8 cellular contexts compared by ENCODE assay signal in the genomic region with DNA sequence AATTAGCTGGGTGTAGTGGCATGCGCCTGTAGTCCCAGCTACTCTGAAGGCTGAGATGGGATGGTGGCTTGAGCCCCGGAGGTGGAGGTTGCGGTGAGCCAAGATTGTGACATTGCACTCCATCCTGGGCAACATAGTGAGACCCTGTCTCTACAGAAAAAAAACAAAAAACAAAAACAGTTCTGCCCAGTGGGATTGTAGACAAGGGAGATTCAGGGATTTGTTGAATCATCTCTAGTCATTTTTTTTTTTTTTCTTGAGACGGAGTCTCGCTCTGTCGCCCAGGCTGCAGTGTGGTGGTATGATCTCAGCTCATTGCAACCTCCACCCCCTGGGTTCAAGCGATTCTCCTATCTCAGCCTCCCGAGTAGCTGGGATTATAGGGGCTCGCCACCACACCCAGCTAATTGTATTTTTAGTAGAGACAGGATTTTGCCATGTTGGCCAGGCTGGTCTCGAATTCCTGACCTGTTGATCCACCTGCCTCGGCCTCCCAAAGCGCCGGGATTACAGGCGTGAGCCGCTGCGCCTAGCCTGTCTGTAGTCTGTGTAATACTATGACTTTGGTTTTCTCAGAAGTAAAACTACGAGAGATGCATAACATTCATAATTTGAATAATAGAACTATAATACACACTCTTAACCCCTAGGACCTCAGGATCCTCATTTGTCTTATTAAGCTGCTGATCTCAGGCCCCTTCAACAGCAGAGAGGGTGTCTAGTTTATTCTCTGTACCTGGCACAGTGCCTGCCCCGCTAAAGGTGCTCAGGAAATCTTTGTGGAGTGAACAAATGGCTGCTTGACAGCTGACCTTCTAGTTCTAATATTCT. TPM values are rescaled to one million over a fixed set of nuclear protein-coding genes. Genes with fewer than 3 reads are reported as not detected.
DNase-seq lines count a peak whose midpoint lies in the region; ATAC-seq and TF ChIP-seq lines count a peak whose summit lies in the region.

No MANE protein-coding gene starts in this region.

- peak overlapping the region; percentile 98 for H3K14ac ChIP-seq in IMR-90 (replicated peaks; ENCODE audit: low read depth, low read length)

- H2BK5ac ChIP-seq in IMR-90 (ENCODE audit: low read depth, low read length, poor library complexity, severe bottlenecking) = peak overlapping the region; percentile 77

- H3K36me3 ChIP-seq in IMR-90 (ENCODE audit: control insufficient read depth, insufficient read depth, low read length) = 0 out of 2 replicates have a peak, but pooled peaks cover 3% of the 10 kb centered on the region
- no peaks in the 10 kb centered on the region for H3K36me3 ChIP-seq in brain microvascular endothelial cell (replicated peaks)
- peaks cover 17% of the 10 kb centered on the region for H3K36me3 ChIP-seq in mesodermal cell (ENCODE audit: control insufficient read depth, insufficient read depth, low read length)

- H3K18ac ChIP-seq in IMR-90 (ENCODE audit: low read depth, low read length) = no peak overlapping the region

- H3K27me3 ChIP-seq in IMR-90 (ENCODE audit: control insufficient read depth, insufficient read depth, low read length) = no peaks in the 10 kb centered on the region
- no peaks in the 10 kb centered on the region for H3K27me3 ChIP-seq in brain microvascular endothelial cell (replicated peaks)

- H4K20me1 ChIP-seq in IMR-90 (ENCODE audit: insufficient read depth, low read length) = 0 out of 2 replicates have a peak, but pooled peaks cover 3% of the 10 kb centered on the region

- TF ChIP-seq POLR2A in IMR-90 (IDR thresholded peaks at IDR 0.05; ENCODE audit: low read depth, low read length) = no peak

- H3K9me1 ChIP-seq in IMR-90 (ENCODE audit: insufficient read depth, low read length) = peaks cover 22% of the 10 kb centered on the region

- no peak overlapping the region for H2BK20ac ChIP-seq in IMR-90 (ENCODE audit: low read depth, low read length)

- peak overlapping the region; percentile 87 for H3K4me2 ChIP-seq in IMR-90 (ENCODE audit: low read depth, low read length)

- H3K23ac ChIP-seq in IMR-90 (ENCODE audit: low read depth, low read length) = peak overlapping the region; percentile 96; the same call in 1 of the 2 replicates

- H4K8ac ChIP-seq in IMR-90 (ENCODE audit: low read depth in 2 of 2, low read length in 2 of 2) = peak overlapping the region; percentile 93 to 99

- no peaks in the 10 kb centered on the region for H3K9me3 ChIP-seq in IMR-90 (ENCODE audit: control insufficient read depth, insufficient read depth, low read length)
- H3K9me3 ChIP-seq in mesodermal cell (ENCODE audit: control insufficient read depth, low read length) = no peaks in the 10 kb centered on the region

- DNase-seq in AG09309 (ENCODE audit: low read depth) (no peak), IMR-90 (no peak), brain microvascular endothelial cell (no peak), SIG-M5 treated with dmso at 0.1 percent for 504 hours (lab: John Stamatoyannopoulos, UW; ENCODE audit: unreplicated experiment) (no peak), GM19240 (ENCODE audit: insufficient read length, low spot score) (no peak)
- DNase-seq in stimulated activated CD4-positive, alpha-beta T cell treated with anti-CD3 and anti-CD28 coated beads, Interleukin-4, amount 100 ng/mL, for 1 hour = no peak
- no peak for DNase-seq in activated CD4-positive, alpha-beta T cell treated with anti-CD3 and anti-CD28 coated beads, Interleukin-2, amount 50 U/mL, for 4 hours

- peak overlapping the region; percentile 93 for H3K27ac ChIP-seq in IMR-90 (ENCODE audit: insufficient read depth, low read length)
- H3K27ac ChIP-seq in brain microvascular endothelial cell = peak overlapping the region; percentile 100
- H3K27ac ChIP-seq in mesodermal cell (ENCODE audit: low read depth, low read length, severe bottlenecking) = peak overlapping the region; percentile 97

- H3K9ac ChIP-seq in IMR-90 (ENCODE audit: low read depth, low read length) = peak overlapping the region; percentile 87

- CTCF ChIA-PET in IMR-90 (lab: Yijun Ruan, JAX) = interaction anchor here (0.6 kb wide), 1 partner anchor 39 kb away, joined by 4 read pairs; no protein-coding TSS in a partner anchor

- peak overlapping the region; percentile 93 for H3K4ac ChIP-seq in IMR-90 (ENCODE audit: low read depth, low read length)

- dilution Hi-C loops in IMR-90 (cut with HindIII; ENCODE audit: low sequenced_read_pairs, unreplicated experiment) = no loop called here

- ATAC-seq in IMR-90 (ENCODE audit: low read depth) = no peak

- no peak overlapping the region for H2BK120ac ChIP-seq in IMR-90 (ENCODE audit: low read depth, low read length)

- H3K4me1 ChIP-seq in IMR-90 (ENCODE audit: control insufficient read depth, insufficient read depth, low read length) (peaks cover 7% of the 10 kb centered on the region; the same call in 1 of the 2 replicates), mesodermal cell (ENCODE audit: control insufficient read depth, insufficient read depth, low read length, poor library complexity, severe bottlenecking) (peaks cover 12% of the 10 kb centered on the region)

- in situ Hi-C loops in IMR-90 (cut with MboI; ENCODE audit: low sequenced_read_pairs) = no loop called here
- in situ Hi-C loops in brain microvascular endothelial cell (cut with HindIII; ENCODE audit: low pct_ligation_motif_present, low sequenced_read_pairs) = no loop called here

- TF ChIP-seq CTCF in AG09309 (IDR thresholded peaks at IDR 0.05; ENCODE audit: control insufficient read depth, insufficient read depth, low read depth, low read length, missing control alignments) (no peak), IMR-90 (conservative IDR thresholded peaks at IDR 0.05; ENCODE audit: low read depth, low read length) (no peak), brain microvascular endothelial cell (IDR thresholded peaks at IDR 0.05; ENCODE audit: low read depth, low read length, missing control alignments) (no peak)

- BruUV-seq in IMR-90 (replicated peaks; lab: Mats Ljungman, UMichigan) = no TSS peak

- no peak overlapping the region; the same call in 2 of the 3 replicates for H2BK15ac ChIP-seq in IMR-90 (ENCODE audit: low read depth, low read length)

- no peak for TF ChIP-seq RAD21 in IMR-90 (IDR thresholded peaks at IDR 0.05; ENCODE audit: low read length)

- peak overlapping the region; percentile 52 for H4K5ac ChIP-seq in IMR-90 (ENCODE audit: low read depth, low read length)

- intact Hi-C loops in IMR-90 (cut with micrococcal nuclease) = no loop called here

- peak overlapping the region; percentile 95 for H4K91ac ChIP-seq in IMR-90 (ENCODE audit: insufficient read depth, low read depth, low read length)

- H2AK9ac ChIP-seq in IMR-90 (replicated peaks; ENCODE audit: low read depth, low read length, poor library complexity) = peak overlapping the region; percentile 92

- no peak overlapping the region for H2AFZ ChIP-seq in IMR-90 (replicated peaks; ENCODE audit: low read length, poor library complexity)

- 100% methylated on average over 2 of the region's 18 CpGs; no CpG with 5 or more reads in 1 of the 2 experiments for WGBS in IMR-90 (ENCODE audit: extremely low coverage in 2 of 2, insufficient read length in 1 of 2), 2 experiments
- WGBS in mesodermal cell (ENCODE audit: insufficient coverage in 2 of 2), 2 experiments = 72 to 81% methylated on average over 5 to 7 of the region's 18 CpGs

- H3K79me1 ChIP-seq in IMR-90 (ENCODE audit: low read depth in 1 of 2, low read length in 2 of 2) = peaks cover 32 to 76% of the 10 kb centered on the region in 2 experiments

- POLR2A ChIA-PET in IMR-90 (lab: Charles Lee; ENCODE audit: unreplicated experiment) = interaction anchor here (0.7 kb wide), 1 partner anchor 10 kb away, joined by 4 read pairs; no protein-coding TSS in a partner anchor

- peak overlapping the region; percentile 76 for H2AK5ac ChIP-seq in IMR-90 (ENCODE audit: low read depth, low read length)

- H3K4me3 ChIP-seq in AG09309 (ENCODE audit: control insufficient read depth, low read depth, low read length) (peak overlapping the region; percentile 84), IMR-90 (ENCODE audit: insufficient read depth, low read depth, low read length) (peak overlapping the region; percentile 77), brain microvascular endothelial cell (ENCODE audit: low read depth, low read length) (peak overlapping the region; percentile 75), mesodermal cell (ENCODE audit: extremely low read depth, insufficient read depth, low read length, poor library complexity, severe bottlenecking) (peak overlapping the region; percentile 72)

- peak overlapping the region; percentile 93 for H3K56ac ChIP-seq in IMR-90 (ENCODE audit: extremely low read depth, insufficient read depth, low read length)

TF ChIP-seq in IMR-90, 13 proteins besides CTCF, POLR2A, EP300 and RAD21 (continues in another document):
- TF ChIP-seq CEBPB (IDR thresholded peaks at IDR 0.05; ENCODE audit: low read depth, low read length) = no peak

RNA-seq across cellular contexts. Expression of gene TEN1, which starts 1.4 kb away (rescaled TPM):
- 14.7 and 15.6 TPM in 2 replicates for total RNA-seq in IMR-90 (2012; rRNA removed)
- 17.1 and 17.9 TPM in 2 replicates for polyA plus RNA-seq in IMR-90 (2012; rRNA removed)
- 18.9 and 28.9 TPM in 2 replicates for polyA plus RNA-seq in IMR-90 (2012; cell fraction: cytosol; rRNA removed)
- polyA plus RNA-seq in IMR-90 (2012; cell fraction: nucleus; rRNA removed; ENCODE audit: low replicate concordance) = 34.0 and 51.0 TPM in 2 replicates
- polyA plus RNA-seq in mesodermal cell (2013, experiment 1 of 2) = 11.9 TPM
- 7.2 TPM for polyA plus RNA-seq in mesodermal cell (2013, experiment 2 of 2)

RNA-seq across cellular contexts. Expression of gene ACOX1, which starts 1.4 kb away (rescaled TPM):
- total RNA-seq in IMR-90 (2012; rRNA removed) = 61.9 and 94.8 TPM in 2 replicates
- 14.9 and 16.1 TPM in 2 replicates for polyA plus RNA-seq in IMR-90 (2012; rRNA removed)
- polyA plus RNA-seq in IMR-90 (2012; cell fraction: cytosol; rRNA removed) = 6.6 and 12.3 TPM in 2 replicates
- polyA plus RNA-seq in IMR-90 (2012; cell fraction: nucleus; rRNA removed; ENCODE audit: low replicate concordance) = 13.2 and 21.8 TPM in 2 replicates
- polyA plus RNA-seq in mesodermal cell (2013, experiment 1 of 2) = 17.0 TPM
- 13.8 TPM for polyA plus RNA-seq in mesodermal cell (2013, experiment 2 of 2)

RNA-seq across cellular contexts. Expression of gene CDK3, which starts 20.3 kb away (rescaled TPM):
- total RNA-seq in IMR-90 (2012; rRNA removed) = 0.56 and 0.72 TPM in 2 replicates
- polyA plus RNA-seq in IMR-90 (2012; rRNA removed) = 6.7 and 8.8 TPM in 2 replicates
- 1.7 and 2.4 TPM in 2 replicates for polyA plus RNA-seq in IMR-90 (2012; cell fraction: cytosol; rRNA removed)
- polyA plus RNA-seq in IMR-90 (2012; cell fraction: nucleus; rRNA removed; ENCODE audit: low replicate concordance) = 68.1 and 111 TPM in 2 replicates
- polyA plus RNA-seq in mesodermal cell (2013, experiment 1 of 2) = 9.5 TPM
- 6.7 TPM for polyA plus RNA-seq in mesodermal cell (2013, experiment 2 of 2)

RNA-seq across cellular contexts. Expression of gene FBF1, which starts 39.6 kb away (rescaled TPM):
- total RNA-seq in IMR-90 (2012; rRNA removed) = 4.5 and 5.3 TPM in 2 replicates
- polyA plus RNA-seq in IMR-90 (2012; rRNA removed) = 8.0 and 9.3 TPM in 2 replicates
- 3.6 and 4.2 TPM in 2 replicates for polyA plus RNA-seq in IMR-90 (2012; cell fraction: cytosol; rRNA removed)
- polyA plus RNA-seq in IMR-90 (2012; cell fraction: nucleus; rRNA removed; ENCODE audit: low replicate concordance) = 53.0 and 87.6 TPM in 2 replicates
- 7.7 TPM for polyA plus RNA-seq in mesodermal cell (2013, experiment 1 of 2)
- polyA plus RNA-seq in mesodermal cell (2013, experiment 2 of 2) = 6.1 TPM

RNA-seq across cellular contexts. Expression of gene EVPL, which starts 46.7 kb away (rescaled TPM):
- not detected in 2 replicates for total RNA-seq in IMR-90 (2012; rRNA removed)
- polyA plus RNA-seq in IMR-90 (2012; rRNA removed) = not detected in 2 replicates
- polyA plus RNA-seq in IMR-90 (2012; cell fraction: cytosol; rRNA removed) = not detected in 2 replicates
- 0.01 TPM in 1 of 2 replicates, not detected in the other for polyA plus RNA-seq in IMR-90 (2012; cell fraction: nucleus; rRNA removed; ENCODE audit: low replicate concordance)
- polyA plus RNA-seq in mesodermal cell (2013, experiment 1 of 2) = not detected
- polyA plus RNA-seq in mesodermal cell (2013, experiment 2 of 2) = not detected
